10 cellular contexts compared by ENCODE assay signal in genomic region chr1:159054427-159054826, GRCh38. TPM values are rescaled to one million over a fixed set of nuclear protein-coding genes. Genes with fewer than 3 reads are reported as not detected.
A peak's percentile ranks its signal among the peaks of the same experiment; 100 is the strongest.
DNase-seq lines count a peak whose midpoint lies in the region; ATAC-seq and TF ChIP-seq lines count a peak whose summit lies in the region.
"Had no signal": no experiment of that assay in that cellular context is flagged by ENCODE, and none has a peak within 500 bp of the region (broad histone marks: within the 10 kb centered on the region; RNA-seq: fewer than 3 reads in every experiment).

No MANE protein-coding gene starts in this region.

- peaks cover 46% of the 10 kb centered on the region for H3K4me1 Mint-ChIP-seq in CD14-positive monocyte
- peaks cover 23% of the 10 kb centered on the region for H3K4me1 Mint-ChIP-seq in HFFc6 (ENCODE audit: low read depth)
- H3K4me1 Mint-ChIP-seq in activated naive CD8-positive, alpha-beta T cell treated with anti-CD3 and anti-CD28 coated beads, Interleukin-2, amount 10 ng/mL, durations not matched to agents 7 days and 5 days: peaks cover 19% of the 10 kb centered on the region

- no peak for TF ChIP-seq CTCF in CD14-positive monocyte (IDR thresholded peaks at IDR 0.05)
- TF ChIP-seq CTCF in HFFc6 (IDR thresholded peaks at IDR 0.05): no peak

- peak overlapping the region; percentile 1 to 57 (median 32) for H3K27ac Mint-ChIP-seq in CD14-positive monocyte
- peak overlapping the region; percentile 40 for H3K27ac Mint-ChIP-seq in HFFc6
- H3K27ac Mint-ChIP-seq in activated naive CD8-positive, alpha-beta T cell treated with anti-CD3 and anti-CD28 coated beads, Interleukin-2, amount 10 ng/mL, durations not matched to agents 7 days and 5 days: peak overlapping the region; percentile 52

- no peaks in the 10 kb centered on the region for H3K27me3 Mint-ChIP-seq in CD14-positive monocyte (ENCODE audit: low read depth in 3 of 3)
- no peaks in the 10 kb centered on the region; the same call in 1 of the 2 replicates for H3K27me3 Mint-ChIP-seq in HFFc6 (ENCODE audit: insufficient read depth)
- H3K27me3 Mint-ChIP-seq in activated naive CD8-positive, alpha-beta T cell treated with anti-CD3 and anti-CD28 coated beads, Interleukin-2, amount 10 ng/mL, durations not matched to agents 7 days and 5 days: no peaks in the 10 kb centered on the region

- POLR2A ChIA-PET in activated naive CD8-positive, alpha-beta T cell treated with anti-CD3 and anti-CD28 coated beads, Interleukin-2, amount 10 ng/mL, durations not matched to agents 7 days and 5 days (lab: Charles Lee): no interaction called here

- H3K4me3 Mint-ChIP-seq in CD14-positive monocyte (no peak overlapping the region), HFFc6 (no peak overlapping the region)
- no peak overlapping the region for H3K4me3 Mint-ChIP-seq in activated naive CD8-positive, alpha-beta T cell treated with anti-CD3 and anti-CD28 coated beads, Interleukin-2, amount 10 ng/mL, durations not matched to agents 7 days and 5 days

- no peak for ATAC-seq in activated naive CD8-positive, alpha-beta T cell treated with anti-CD3 and anti-CD28 coated beads, Interleukin-2, amount 10 ng/mL, durations not matched to agents 7 days and 5 days (ENCODE audit: low read depth)

- H3K9me3 Mint-ChIP-seq in CD14-positive monocyte (peaks cover 0 to 2% (median 0%) of the 10 kb centered on the region in 7 donors), HFFc6 (no peaks in the 10 kb centered on the region)
- no peaks in the 10 kb centered on the region for H3K9me3 Mint-ChIP-seq in activated naive CD8-positive, alpha-beta T cell treated with anti-CD3 and anti-CD28 coated beads, Interleukin-2, amount 10 ng/mL, durations not matched to agents 7 days and 5 days

- peaks cover 78 to 87% of the 10 kb centered on the region in 2 donors for H3K36me3 Mint-ChIP-seq in CD14-positive monocyte
- H3K36me3 Mint-ChIP-seq in HFFc6 (ENCODE audit: low read depth): peaks cover 64% of the 10 kb centered on the region
- H3K36me3 Mint-ChIP-seq in activated naive CD8-positive, alpha-beta T cell treated with anti-CD3 and anti-CD28 coated beads, Interleukin-2, amount 10 ng/mL, durations not matched to agents 7 days and 5 days: peaks cover 54% of the 10 kb centered on the region

- no peak for DNase-seq in CD14-positive monocyte (ENCODE audit: low spot score)
- DNase-seq in HFFc6: peak; percentile 13
- DNase-seq in activated naive CD8-positive, alpha-beta T cell treated with anti-CD3 and anti-CD28 coated beads, Interleukin-2, amount 10 ng/mL, durations not matched to agents 7 days and 5 days: no peak
- DNase-seq in left kidney (ENCODE audit: low read depth, low spot score): peak; percentile 43
- DNase-seq in NCI-H1930 (lab: John Stamatoyannopoulos, UW): no peak
- DNase-seq in SIG-M5 treated with dmso at 0.1 percent for 504 hours (lab: John Stamatoyannopoulos, UW; ENCODE audit: unreplicated experiment): no peak
- no peak for DNase-seq in activated gamma-delta T cell (lab: John Stamatoyannopoulos, UW)
- DNase-seq in NCI-H2196 treated with DMSO at 0.1 percent for 48 hours (lab: John Stamatoyannopoulos, UW; ENCODE audit: unreplicated experiment): no peak
- DNase-seq: C1 segment of cervical spinal cord, NCI-H1417 had no signal

- intact Hi-C loops in CD14-positive monocyte (cut with micrococcal nuclease): no loop called here

RNA-seq across cellular contexts. Expression of gene AIM2, which starts 22.1 kb away (rescaled TPM):
- polyA plus RNA-seq in CD14-positive monocyte: 1 to 10 TPM; 9.0 to 9.8 TPM
- under 1 TPM in 1 of 6 experiments, not detected in 5; 0.13 TPM for total RNA-seq in HFFc6 (2021; fragmentation: NEBNext Ultra II Directional; extraction: Animal tissue kit (Norgen Biotek cat#: 25700))
- 1 to 10 TPM; 3.0 to 4.4 TPM for total RNA-seq in activated naive CD8-positive, alpha-beta T cell treated with anti-CD3 and anti-CD28 coated beads, Interleukin-2, amount 10 ng/mL, durations not matched to agents 7 days and 5 days

RNA-seq across cellular contexts. Expression of gene IFI16, which starts 44.7 kb away (rescaled TPM):
- polyA plus RNA-seq in CD14-positive monocyte: 10 to 100 TPM; 64.8 to 99.7 TPM
- total RNA-seq in HFFc6 (2021; fragmentation: NEBNext Ultra II Directional; extraction: Animal tissue kit (Norgen Biotek cat#: 25700)): 10 to 100 TPM; 50.5 to 70.7 (median 67.3) TPM
- 100 to 1,000 TPM; 295 to 300 TPM for total RNA-seq in activated naive CD8-positive, alpha-beta T cell treated with anti-CD3 and anti-CD28 coated beads, Interleukin-2, amount 10 ng/mL, durations not matched to agents 7 days and 5 days

Comparison
In these comparisons a context has a peak if more than half of its experiments do, and no peak if none do; other contexts are left out.
1. DNase-seq: peak in HFFc6 (single experiment) and left kidney (single experiment); none in CD14-positive monocyte (single experiment), activated naive CD8-positive, alpha-beta T cell treated with anti-CD3 and anti-CD28 coated beads, Interleukin-2, amount 10 ng/mL, durations not matched to agents 7 days and 5 days (single experiment), NCI-H1930 (0 of 2), SIG-M5 treated with dmso at 0.1 percent for 504 hours (single experiment), activated gamma-delta T cell (single experiment) and NCI-H2196 treated with DMSO at 0.1 percent for 48 hours (single experiment).
2. RNA of gene IFI16, which starts 44.7 kb away (total RNA-seq): 295 to 300 TPM in activated naive CD8-positive, alpha-beta T cell treated with anti-CD3 and anti-CD28 coated beads, Interleukin-2, amount 10 ng/mL, durations not matched to agents 7 days and 5 days; 50.5 to 70.7 TPM in HFFc6; every median in the first group is over 4 times any median in the second.
3. Peak in every context shown above with its lines, with median percentiles within 50 percentile points of each other: H3K27ac Mint-ChIP-seq.